ENCODE assay signal across 25 cellular contexts in genomic region chr3:169128579-169128978, GRCh38.
"Had no signal": no experiment of that assay in that cellular context is flagged by ENCODE, and none has a peak within 500 bp of the region (broad histone marks: within the 10 kb centered on the region; RNA-seq: fewer than 3 reads in every experiment).

No MANE protein-coding gene starts in this region.

- H3K27ac Mint-ChIP-seq: endodermal cell; memory B cell; natural killer cell; stimulated activated effector memory CD8-positive, alpha-beta T cell treated with anti-CD3 and anti-CD28 coated beads, Interleukin-12 subunit alpha, Interleukin-12 subunit beta, amount 100 ng/mL, for 72 hours; type B pancreatic cell had no signal

- H3K4me3 Mint-ChIP-seq: endodermal cell; memory B cell; natural killer cell; stimulated activated effector memory CD8-positive, alpha-beta T cell treated with anti-CD3 and anti-CD28 coated beads, Interleukin-12 subunit alpha, Interleukin-12 subunit beta, amount 100 ng/mL, for 72 hours; type B pancreatic cell had no signal

- H3K79me2 ChIP-seq: hepatocyte had no signal

- H3K9me3 Mint-ChIP-seq: endodermal cell; memory B cell; stimulated activated effector memory CD8-positive, alpha-beta T cell treated with anti-CD3 and anti-CD28 coated beads, Interleukin-12 subunit alpha, Interleukin-12 subunit beta, amount 100 ng/mL, for 72 hours; type B pancreatic cell had no signal

- H3K27ac ChIP-seq: esophagus muscularis mucosa, foreskin keratinocyte, gastroesophageal sphincter, hepatocyte, ovary, testis, tibial artery had no signal

- DNase-seq: cerebellar nuclear complex; cortex of kidney; dorsolateral prefrontal cortex; effector CD4-positive, alpha-beta T cell; endodermal cell; foreskin keratinocyte; heart left ventricle; natural killer cell; occipital lobe; ovary; posterior cingulate gyrus; stimulated activated CD4-positive, alpha-beta T cell treated with anti-CD3 and anti-CD28 coated beads, Interleukin-2, amount 100 ng/mL, for 24 hours; stimulated activated CD4-positive, alpha-beta T cell treated with anti-CD3 and anti-CD28 coated beads, Interleukin-4, amount 100 ng/mL, for 24 hours; stimulated activated naive CD4-positive, alpha-beta T cell treated with Interleukin-2 at 50 U/mL for 16 hours; substantia nigra; testis; tibial artery had no signal

- H3K9me3 ChIP-seq: esophagus muscularis mucosa, gastroesophageal sphincter, heart left ventricle, ovary, testis, tibial artery had no signal

- ATAC-seq: foreskin keratinocyte; gastroesophageal sphincter; heart left ventricle; natural killer cell; sciatic nerve; stimulated activated effector memory CD8-positive, alpha-beta T cell treated with anti-CD3 and anti-CD28 coated beads, Interleukin-12 subunit alpha, Interleukin-12 subunit beta, amount 100 ng/mL, for 72 hours had no signal

- H3K27me3 Mint-ChIP-seq: memory B cell had no signal

- H3K27me3 ChIP-seq: esophagus muscularis mucosa, foreskin keratinocyte, gastroesophageal sphincter, heart left ventricle, hepatocyte, ovary, testis, tibial artery had no signal

- H3K36me3 ChIP-seq: gastroesophageal sphincter, ovary, tibial artery had no signal

- H3K4me1 Mint-ChIP-seq: memory B cell; natural killer cell; stimulated activated effector memory CD8-positive, alpha-beta T cell treated with anti-CD3 and anti-CD28 coated beads, Interleukin-12 subunit alpha, Interleukin-12 subunit beta, amount 100 ng/mL, for 72 hours had no signal

- H3K4me2 ChIP-seq: hepatocyte had no signal

- H3K4me1 ChIP-seq: esophagus muscularis mucosa, foreskin keratinocyte, testis, tibial artery had no signal

- H3K4me3 ChIP-seq: dorsolateral prefrontal cortex, esophagus muscularis mucosa, gastroesophageal sphincter, heart left ventricle, hepatocyte, lung, ovary, testis, tibial artery had no signal

- H2AFZ ChIP-seq: hepatocyte had no signal

- H3K36me3 Mint-ChIP-seq: memory B cell; natural killer cell; stimulated activated effector memory CD8-positive, alpha-beta T cell treated with anti-CD3 and anti-CD28 coated beads, Interleukin-12 subunit alpha, Interleukin-12 subunit beta, amount 100 ng/mL, for 72 hours; type B pancreatic cell had no signal
